ENCODE assay signal across 8 cellular contexts in the genomic region with DNA sequence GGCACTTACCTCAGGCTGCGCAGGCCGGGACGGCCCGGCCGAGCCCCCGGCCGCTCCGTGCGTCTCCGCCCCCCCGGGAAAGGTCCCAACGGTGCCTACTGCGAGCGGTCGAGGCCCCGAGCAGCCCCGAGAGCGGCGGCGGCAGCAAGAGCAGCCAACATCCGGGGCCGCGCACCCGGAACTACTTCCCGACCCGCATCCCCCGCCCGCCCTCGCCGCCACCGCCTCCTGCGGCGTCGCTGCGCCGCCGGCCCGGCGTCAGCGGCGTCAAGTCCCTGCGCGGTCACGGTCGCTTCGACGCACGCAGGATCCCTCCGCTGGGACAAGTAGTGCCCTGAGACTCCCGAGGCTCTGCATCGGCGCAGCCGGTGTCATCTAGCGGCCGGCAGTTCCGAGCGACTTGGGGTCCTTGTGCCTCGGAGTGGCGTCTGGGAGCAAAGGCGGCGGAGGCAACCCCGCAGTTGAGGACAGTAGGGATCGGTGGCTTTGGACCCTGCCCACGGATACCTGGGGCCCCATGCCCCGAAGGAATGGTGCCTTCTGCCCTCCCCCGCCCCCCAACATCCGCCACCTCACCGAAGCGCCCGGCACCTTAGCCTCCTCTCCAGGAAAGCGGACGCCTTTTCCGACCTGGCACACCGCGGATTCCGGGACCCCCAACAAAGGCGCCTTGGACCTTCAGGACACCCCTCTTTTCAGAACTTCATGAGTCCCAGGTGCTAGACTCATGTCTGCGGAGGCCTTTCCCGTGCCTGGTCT. TPM values are rescaled to one million over a fixed set of nuclear protein-coding genes. Genes with fewer than 3 reads are reported as not detected.
DNase-seq lines count a peak whose midpoint lies in the region; ATAC-seq and TF ChIP-seq lines count a peak whose summit lies in the region.

A gene (minus strand): TSS at position 186 of the 759 bp plus-strand sequence. CDS start 24,142 bp downstream, outside the sequence.

- peak; percentile 80 for ATAC-seq in GM19025 (IDR thresholded peaks at IDR 0.05; ENCODE audit: low read depth, unreplicated experiment)
- ATAC-seq in HG03280 (IDR thresholded peaks at IDR 0.05; ENCODE audit: unreplicated experiment), result peak; percentile 79

- TF ChIP-seq CTCF in AG09309 (IDR thresholded peaks at IDR 0.05; ENCODE audit: control insufficient read depth, insufficient read depth, low read depth, low read length, missing control alignments) (no peak), kidney epithelial cell (IDR thresholded peaks at IDR 0.05; ENCODE audit: insufficient read depth, low read length, poor library complexity, severe bottlenecking) (no peak)

- H3K4me3 ChIP-seq in AG09309 (ENCODE audit: control insufficient read depth, low read depth, low read length), result peak within 1 kb of the TSS; percentile 93
- H3K4me3 ChIP-seq in kidney epithelial cell (ENCODE audit: low read depth, low read length), result peak within 1 kb of the TSS; percentile 59

- peak; percentile 94 for DNase-seq in AG09309 (ENCODE audit: low read depth)
- peak; percentile 82 to 98 for DNase-seq in NCI-H446 (lab: John Stamatoyannopoulos, UW)
- peak; percentile 88 for DNase-seq in activated CD4-positive, alpha-beta T cell treated with anti-CD3 and anti-CD28 coated beads for 1 hour
- DNase-seq in cerebellum (ENCODE audit: low spot score), result peak; percentile 93
- DNase-seq in kidney epithelial cell (ENCODE audit: low read depth), result peak; percentile 64
- DNase-seq in stimulated activated CD4-positive, alpha-beta T cell treated with anti-CD3 and anti-CD28 coated beads, Interleukin-15, amount 100 ng/mL, for 24 hours, result peak; percentile 95

- no peaks in the 10 kb centered on the region for H3K36me3 ChIP-seq in kidney epithelial cell (ENCODE audit: control insufficient read depth, insufficient read depth, low read length)

- no peaks in the 10 kb centered on the region for H3K27me3 ChIP-seq in kidney epithelial cell (ENCODE audit: control insufficient read depth, insufficient read depth, low read length)

RNA-seq across cellular contexts. Expression of the gene that starts here (rescaled TPM):
- total RNA-seq in cerebellum (60.8 TPM), kidney epithelial cell (23.2 and 28.6 TPM in 2 replicates)

Comparison
In these comparisons a context has a peak if more than half of its experiments do, and no peak if none do; other contexts are left out.
1. Peak in every context shown above with its lines: DNase-seq, ATAC-seq and H3K4me3 ChIP-seq.